ENCODE assay signal across 17 cellular contexts in genomic region chr3:10815487-10815886, GRCh38. TPM values are rescaled to one million over a fixed set of nuclear protein-coding genes. Genes with fewer than 3 reads are reported as not detected.
DNase-seq lines count a peak whose midpoint lies in the region; TF ChIP-seq lines count a peak whose summit lies in the region.
"Had no signal": no experiment of that assay in that cellular context is flagged by ENCODE, and none has a peak within 500 bp of the region (broad histone marks: within the 10 kb centered on the region; RNA-seq: fewer than 3 reads in every experiment).

No MANE protein-coding gene starts in this region.

- H3K4me3 ChIP-seq in iPS-18a (ENCODE audit: low read length) = peak overlapping the region; percentile 54
- peak overlapping the region in 5 of 7 experiments; percentile 28 to 42 (median 32) for H3K4me3 ChIP-seq in skin epidermis

- TF ChIP-seq CTCF in MCF 10A (IDR thresholded peaks at IDR 0.05; ENCODE audit: unreplicated experiment) = no peak

- peak; percentile 2 for DNase-seq in DMS79 treated with DMSO at 0.1 percent for 48 hours (lab: John Stamatoyannopoulos, UW)
- DNase-seq in DMS79 (lab: John Stamatoyannopoulos, UW) = no peak
- DNase-seq in MCF 10A (ENCODE audit: unreplicated experiment) = no peak
- DNase-seq in G401 (ENCODE audit: low spot score) = no peak
- DNase-seq in SK-N-DZ (ENCODE audit: low spot score) = no peak
- DNase-seq in amygdala (lab: John Stamatoyannopoulos, UW) = no peak
- DNase-seq: activated CD8-positive, alpha-beta memory T cell treated with anti-CD3 and anti-CD28 coated beads, Interleukin-2, amount 50 U/mL, for 4 hours; DMS153; heart left ventricle; stimulated activated naive CD8-positive, alpha-beta T cell treated with anti-CD3 and anti-CD28 coated beads, Interleukin-15, Interleukin-2, amounts not matched to agents 100 U/mL and 50 U/mL, for 24 hours had no signal

- H3K36me3 ChIP-seq in iPS-18a (ENCODE audit: control insufficient read depth, low read depth, low read length) = no peaks in the 10 kb centered on the region
- H3K36me3 ChIP-seq: ascending aorta, heart left ventricle had no signal

- in situ Hi-C loops in G401 (cut with HindIII; ENCODE audit: low sequenced_read_pairs) = no loop called here

- H3K4me1 ChIP-seq in iPS-18a (ENCODE audit: control insufficient read depth, low read depth, low read length) = no peaks in the 10 kb centered on the region
- H3K4me1 ChIP-seq: ascending aorta had no signal

- POLR2A ChIA-PET in MCF 10A (lab: Yijun Ruan, JAX) = no interaction called here

- CTCF ChIA-PET in MCF 10A (lab: Yijun Ruan, JAX) = no interaction called here

- H3K4me1 Mint-ChIP-seq in MCF 10A (ENCODE audit: insufficient read depth, unreplicated experiment) = no peaks in the 10 kb centered on the region

- no peak overlapping the region for H3K9ac ChIP-seq in iPS-18a (ENCODE audit: low read length)

- no peaks in the 10 kb centered on the region for H3K36me3 Mint-ChIP-seq in MCF 10A (ENCODE audit: insufficient read depth, unreplicated experiment)
- H3K36me3 Mint-ChIP-seq: CD14-positive monocyte had no signal

- intact Hi-C loops in MCF 10A (cut with micrococcal nuclease) = no loop called here

- H3K4me3 Mint-ChIP-seq in MCF 10A (ENCODE audit: unreplicated experiment) = peak overlapping the region; percentile 55

- H3K27ac ChIP-seq in iPS-18a (ENCODE audit: low read length) = no peak overlapping the region
- peak overlapping the region in 5 of 21 experiments; percentile 53 to 74 (median 54) for H3K27ac ChIP-seq in skin epidermis
- H3K27ac ChIP-seq: 22Rv1, ascending aorta, coronary artery, heart left ventricle had no signal

- peaks cover 42% of the 10 kb centered on the region for H3K27me3 ChIP-seq in iPS-18a (ENCODE audit: control insufficient read depth, insufficient read depth, low read length)

- H3K27me3 Mint-ChIP-seq in MCF 10A (ENCODE audit: insufficient read depth, unreplicated experiment) = peaks cover 26% of the 10 kb centered on the region

- BruUV-seq in MCF 10A (replicated peaks; lab: Mats Ljungman, UMichigan) = no TSS peak

- H3K27ac Mint-ChIP-seq in MCF 10A (ENCODE audit: low read depth, unreplicated experiment) = no peak overlapping the region
- H3K27ac Mint-ChIP-seq: CD14-positive monocyte had no signal

- H3K9me3 Mint-ChIP-seq in MCF 10A (ENCODE audit: unreplicated experiment) = no peaks in the 10 kb centered on the region

- no peaks in the 10 kb centered on the region for H3K9me3 ChIP-seq in iPS-18a (ENCODE audit: control insufficient read depth, low read depth, low read length)
- H3K9me3 ChIP-seq: ascending aorta, heart left ventricle had no signal

RNA-seq across cellular contexts. Expression of gene SLC6A11, which starts 0.5 kb away (rescaled TPM):
- 1.4 and 1.5 TPM in 2 replicates for total RNA-seq in MCF 10A (2022)
- not detected in 2 replicates for total RNA-seq in G401 (2014; rRNA removed; shearing (Covaris generic))
- not detected in 2 replicates for polyA plus RNA-seq in SK-N-DZ (2014; cell fraction: cytosol; rRNA removed)
- polyA plus RNA-seq in SK-N-DZ (2014; cell fraction: nucleus; rRNA removed) = not detected in 2 replicates
- total RNA-seq: ascending aorta, epithelial cell of proximal tubule, heart left ventricle had no signal
- polyA plus RNA-seq: CD14-positive monocyte, heart left ventricle had no signal
